In the genomic region with DNA sequence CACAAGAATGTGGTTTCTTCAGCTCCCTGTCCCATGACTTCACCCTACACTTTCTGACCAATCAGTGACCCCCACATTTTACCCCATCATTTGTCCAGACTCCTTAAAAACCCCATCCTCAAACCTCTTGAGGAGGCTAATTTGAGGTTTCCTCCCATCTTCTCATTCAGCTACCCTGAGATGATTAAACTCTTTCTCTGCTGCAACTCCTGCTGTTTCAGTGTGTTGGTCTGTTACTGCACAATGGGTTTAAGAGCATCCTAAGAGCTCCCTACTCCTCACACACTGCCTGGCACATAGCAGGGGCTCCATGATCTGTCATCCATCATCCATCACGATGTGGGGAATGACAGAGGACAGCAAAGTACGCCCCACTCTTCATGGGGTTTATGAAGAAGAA, we compare ENCODE assay signal across 3 cellular contexts.
TF ChIP-seq lines count a peak whose summit lies in the region.

No MANE protein-coding gene starts in this region.

TF ChIP-seq in HCT116, 20 proteins besides CTCF, POLR2A, EP300 and RAD21 (continued from another document):
- no peak for TF ChIP-seq MAX (IDR thresholded peaks at IDR 0.05)
- TF ChIP-seq CBX3 (IDR thresholded peaks at IDR 0.05; ENCODE audit: low read depth), result peak; percentile 96
- no peak for TF ChIP-seq ELF1 (IDR thresholded peaks at IDR 0.05; ENCODE audit: borderline replicate concordance, low read depth)

TF ChIP-seq in HEK293, 187 proteins besides CTCF, POLR2A, EP300 and RAD21 (continued from another document):
- TF ChIP-seq MZF1 (tag by site-specific recombination; IDR thresholded peaks at IDR 0.05; ENCODE audit: borderline replicate concordance), result no peak

TF ChIP-seq in K562, 482 proteins besides CTCF, POLR2A, EP300 and RAD21 (continued from another document):
- TF ChIP-seq CBFB (CRISPR knock-in tag; IDR thresholded peaks at IDR 0.05) (no peak), CBFA2T3 (IDR thresholded peaks at IDR 0.05) (no peak), ARID4B (CRISPR knock-in tag; IDR thresholded peaks at IDR 0.05) (no peak), CBX5 (IDR thresholded peaks at IDR 0.05; ENCODE audit: borderline replicate concordance, low read depth) (peak; percentile 81), ZNF695 (CRISPR knock-in tag; IDR thresholded peaks at IDR 0.05) (no peak), MAX (CRISPR knock-in tag; IDR thresholded peaks at IDR 0.05) (no peak), BRF2 (IDR thresholded peaks at IDR 0.05; ENCODE audit: borderline replicate concordance, insufficient read depth, insufficient read length) (no peak), FOXP1 (CRISPR knock-in tag; IDR thresholded peaks at IDR 0.05) (no peak), NFYB (IDR thresholded peaks at IDR 0.05; ENCODE audit: extremely low read depth, insufficient read length) (no peak), PCBP2 (IDR thresholded peaks at IDR 0.05; ENCODE audit: low read depth, low read length, poor library complexity, severe bottlenecking) (no peak), MGA (IDR thresholded peaks at IDR 0.05) (no peak), CBX3 (IDR thresholded peaks at IDR 0.05; ENCODE audit: borderline replicate concordance in 1 of 2, low read length in 2 of 2) (0 out of 3 replicates have a peak, but pooled peaks of 1 of the 2 experiments have one; percentile 32), CREB1 (IDR thresholded peaks at IDR 0.05) (no peak), CREB1 (CRISPR knock-in tag; IDR thresholded peaks at IDR 0.05) (no peak), GTF2E2 (tag; IDR thresholded peaks at IDR 0.05) (no peak)
